Comparison of ENCODE assay signal across 1 cellular context in genomic region chrX:17674611-17675010, GRCh38.
TF ChIP-seq lines count a peak whose summit lies in the region.

No MANE protein-coding gene starts in this region.

TF ChIP-seq in A549, 52 proteins besides CTCF, POLR2A, EP300 and RAD21 (continued from another document):
- TF ChIP-seq, protein P1, sequence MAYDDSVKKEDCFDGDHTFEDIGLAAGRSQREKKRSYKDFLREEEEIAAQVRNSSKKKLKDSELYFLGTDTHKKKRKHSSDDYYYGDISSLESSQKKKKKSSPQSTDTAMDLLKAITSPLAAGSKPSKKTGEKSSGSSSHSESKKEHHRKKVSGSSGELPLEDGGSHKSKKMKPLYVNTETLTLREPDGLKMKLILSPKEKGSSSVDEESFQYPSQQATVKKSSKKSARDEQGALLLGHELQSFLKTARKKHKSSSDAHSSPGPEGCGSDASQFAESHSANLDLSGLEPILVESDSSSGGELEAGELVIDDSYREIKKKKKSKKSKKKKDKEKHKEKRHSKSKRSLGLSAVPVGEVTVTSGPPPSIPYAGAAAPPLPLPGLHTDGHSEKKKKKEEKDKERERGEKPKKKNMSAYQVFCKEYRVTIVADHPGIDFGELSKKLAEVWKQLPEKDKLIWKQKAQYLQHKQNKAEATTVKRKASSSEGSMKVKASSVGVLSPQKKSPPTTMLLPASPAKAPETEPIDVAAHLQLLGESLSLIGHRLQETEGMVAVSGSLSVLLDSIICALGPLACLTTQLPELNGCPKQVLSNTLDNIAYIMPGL (CRISPR knock-in tag; IDR thresholded peaks at IDR 0.05; ENCODE audit: borderline replicate concordance), result no peak
- TF ChIP-seq CBX8 (IDR thresholded peaks at IDR 0.05) (no peak), RFX5 (IDR thresholded peaks at IDR 0.05) (no peak), FOSL2 (IDR thresholded peaks at IDR 0.05) (no peak), FOSL2 (CRISPR knock-in tag; IDR thresholded peaks at IDR 0.05) (no peak)
